ENCODE assay signal across 28 cellular contexts in the genomic region with DNA sequence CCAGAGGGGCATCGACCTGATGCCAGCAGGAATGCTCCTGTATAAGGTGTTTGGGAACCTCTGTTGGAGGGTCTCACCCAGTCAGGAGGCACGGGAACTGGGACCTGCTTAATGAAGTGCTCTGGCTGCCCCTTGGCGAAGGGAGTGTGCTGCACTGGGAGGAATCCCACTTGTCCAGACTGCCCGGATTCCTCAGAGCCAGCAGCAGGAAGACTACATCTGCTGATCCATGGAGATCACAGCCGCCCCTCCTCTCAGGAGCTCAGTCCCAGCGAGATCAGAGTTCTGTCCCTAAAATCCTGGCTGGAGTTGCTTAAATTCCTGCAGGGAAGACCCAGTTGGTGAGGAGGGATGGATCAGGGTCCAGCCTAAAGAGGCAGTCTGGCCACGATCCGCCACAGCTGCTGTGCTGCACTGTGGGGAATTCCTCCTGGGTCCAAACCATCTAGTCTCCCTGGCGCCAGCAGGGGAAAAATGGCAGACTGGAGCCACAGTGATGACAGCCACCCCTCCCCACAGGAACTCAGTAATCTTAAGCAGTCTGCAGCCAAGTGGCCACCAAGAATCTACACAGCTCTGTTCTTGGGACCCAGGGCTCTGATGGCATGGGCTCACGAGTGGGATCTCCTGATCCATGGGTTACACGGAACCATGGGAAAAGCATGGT.
"Had no signal": no experiment of that assay in that cellular context is flagged by ENCODE, and none has a peak within 500 bp of the region (broad histone marks: within the 10 kb centered on the region; RNA-seq: fewer than 3 reads in every experiment).

No MANE protein-coding gene starts in this region.

- H3K36me3 ChIP-seq: heart right ventricle, lower lobe of right lung, neural progenitor cell, ovary, right atrium auricular region, upper lobe of left lung, vagina had no signal

- H3K4me1 Mint-ChIP-seq: naive B cell, natural killer cell, neural progenitor cell had no signal

- H3K27ac ChIP-seq: heart right ventricle, hepatocyte, lower lobe of right lung, neural progenitor cell, ovary, right atrium auricular region, skin epidermis, tibial nerve, upper lobe of left lung, vagina had no signal

- ATAC-seq: heart right ventricle, left cardiac atrium, left lobe of liver, lower lobe of right lung, natural killer cell, sciatic nerve had no signal

- H2AFZ ChIP-seq: hepatocyte, neural progenitor cell had no signal

- H3K4me2 ChIP-seq: hepatocyte, neural progenitor cell had no signal

- H3K4me1 ChIP-seq: lower lobe of right lung, neural progenitor cell, right atrium auricular region, upper lobe of left lung, vagina had no signal

- DNase-seq: heart right ventricle; kidney glomerular epithelial cell; left cardiac atrium; lower lobe of right lung; mammary epithelial cell; mesendoderm; naive B cell; natural killer cell; nephron progenitor cell; ovary; stimulated activated CD4-positive, alpha-beta T cell treated with anti-CD3 and anti-CD28 coated beads, Interleukin-12 subunit alpha, Interleukin-12 subunit beta, amount 100 ng/mL, for 4 hours; stimulated activated CD4-positive, alpha-beta T cell treated with anti-CD3 and anti-CD28 coated beads, Interleukin-15, amount 100 ng/mL, for 24 hours; stimulated activated CD4-positive, alpha-beta T cell treated with anti-CD3 and anti-CD28 coated beads, Interleukin-2, amount 100 ng/mL, for 24 hours; stimulated activated CD4-positive, alpha-beta T cell treated with anti-CD3 and anti-CD28 coated beads, Interleukin-4, amount 100 ng/mL, for 1 hour; stimulated activated naive CD4-positive, alpha-beta T cell; substantia nigra; upper lobe of left lung had no signal

- H3K9me3 ChIP-seq: vagina had no signal

- H3K27me3 ChIP-seq: hepatocyte, neural progenitor cell, ovary, right atrium auricular region, tibial nerve, upper lobe of left lung, vagina had no signal

- H3K9ac ChIP-seq: neural progenitor cell had no signal

- H3K36me3 Mint-ChIP-seq: neural progenitor cell had no signal

- H3K27ac Mint-ChIP-seq: mesothelial cell of epicardium; naive B cell; natural killer cell; nephron progenitor cell; neural progenitor cell; progenitor cell of endocrine pancreas; stimulated activated naive CD8-positive, alpha-beta T cell treated with anti-CD3 and anti-CD28 coated beads, Interleukin-15, Interleukin-2, amounts not matched to agents 100 ng/mL and 50 ng/mL, for 24 hours had no signal

- H3K27me3 Mint-ChIP-seq: progenitor cell of endocrine pancreas had no signal

- H3K4me3 ChIP-seq: heart right ventricle, hepatocyte, lower lobe of right lung, neural progenitor cell, ovary, right atrium auricular region, skin epidermis, tibial nerve, upper lobe of left lung, vagina had no signal

- H3K4me3 Mint-ChIP-seq: mesothelial cell of epicardium; naive B cell; natural killer cell; nephron progenitor cell; neural progenitor cell; stimulated activated naive CD8-positive, alpha-beta T cell treated with anti-CD3 and anti-CD28 coated beads, Interleukin-15, Interleukin-2, amounts not matched to agents 100 ng/mL and 50 ng/mL, for 24 hours had no signal
